In the genomic region with DNA sequence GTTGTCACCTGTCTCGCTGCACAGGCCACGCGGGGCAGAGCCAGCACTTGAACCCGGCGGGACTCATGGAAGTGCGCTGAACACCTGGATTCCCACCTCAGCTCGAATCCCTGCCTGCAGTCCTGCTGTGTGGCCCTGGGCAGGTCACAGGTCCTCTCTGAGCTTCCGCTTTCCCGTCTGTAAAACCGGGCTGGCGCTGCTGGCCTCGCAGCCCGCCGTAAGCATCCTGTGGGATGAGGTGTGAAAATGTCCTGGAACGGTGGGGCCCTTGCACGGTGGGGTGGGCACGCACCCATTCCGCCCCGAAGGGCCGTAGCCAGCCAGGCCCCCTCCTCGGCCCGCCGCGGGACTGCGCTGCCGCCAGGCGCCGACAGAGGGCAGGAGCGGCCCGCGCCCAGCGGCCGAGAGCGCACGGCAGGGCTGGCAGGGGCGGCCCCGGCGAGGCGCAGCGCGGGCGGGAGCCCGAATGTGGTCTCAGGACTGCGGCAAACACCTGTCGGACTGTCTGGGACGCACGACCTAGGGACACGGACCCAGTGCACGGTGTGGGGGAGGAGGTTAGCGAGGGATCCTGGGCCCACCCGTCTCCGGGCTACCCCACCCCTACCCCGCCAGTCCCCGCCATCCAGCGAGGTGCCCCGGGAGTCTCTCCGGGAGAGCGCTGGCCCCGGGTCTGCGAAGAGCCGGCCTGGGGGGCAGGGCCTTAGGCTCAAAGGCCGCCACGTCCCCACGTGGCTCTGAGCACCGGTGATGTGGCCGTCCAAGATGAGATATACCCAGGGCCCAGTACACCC, we compare ENCODE assay signal across 8 cellular contexts. TPM values are rescaled to one million over a fixed set of nuclear protein-coding genes. Genes with fewer than 3 reads are reported as not detected.
DNase-seq lines count a peak whose midpoint lies in the region; ATAC-seq and TF ChIP-seq lines count a peak whose summit lies in the region.

No MANE protein-coding gene starts in this region.

- ATAC-seq in GM21515 (IDR thresholded peaks at IDR 0.05; ENCODE audit: unreplicated experiment): peak; percentile 63
- ATAC-seq in lung (ENCODE audit: insufficient read depth, low FRiP score): peak; percentile 81
- no peak for ATAC-seq in GM18858 (IDR thresholded peaks at IDR 0.05; ENCODE audit: unreplicated experiment)

- H3K27ac Mint-ChIP-seq in CD4-positive, alpha-beta memory T cell: no peak overlapping the region

- H3K27me3 Mint-ChIP-seq in CD4-positive, alpha-beta memory T cell: peaks cover 13 to 17% of the 10 kb centered on the region in 2 donors

- POLR2A ChIA-PET in CD4-positive, alpha-beta memory T cell (lab: Charles Lee; ENCODE audit: partially characterized antibody): no interaction called here

- no peak overlapping the region for H3K4me3 Mint-ChIP-seq in CD4-positive, alpha-beta memory T cell

- H3K36me3 ChIP-seq in CD4-positive, alpha-beta memory T cell (ENCODE audit: insufficient read depth, low read length): no peaks in the 10 kb centered on the region
- H3K36me3 ChIP-seq in colonic mucosa: no peaks in the 10 kb centered on the region
- H3K36me3 ChIP-seq in lung (ENCODE audit: control insufficient read depth in 2 of 2, insufficient read depth in 2 of 2, low read length in 2 of 2): no peaks in the 10 kb centered on the region

- peak overlapping the region in 1 of 2 donors; percentile 12 for H3K9ac ChIP-seq in colonic mucosa (ENCODE audit: low read depth in 2 of 2, low read length in 2 of 2)

- H3K9me3 Mint-ChIP-seq in CD4-positive, alpha-beta memory T cell: peaks cover 0 to 2% (median 0%) of the 10 kb centered on the region in 8 donors

- H3K4me1 ChIP-seq in CD4-positive, alpha-beta memory T cell (ENCODE audit: insufficient read depth, low read length): peaks cover 3% of the 10 kb centered on the region
- H3K4me1 ChIP-seq in colonic mucosa: peaks cover 3% of the 10 kb centered on the region
- no peaks in the 10 kb centered on the region for H3K4me1 ChIP-seq in lung (ENCODE audit: control insufficient read depth in 2 of 2, insufficient read depth in 2 of 2, low read length in 2 of 2)

- H3K27me3 ChIP-seq in CD4-positive, alpha-beta memory T cell (ENCODE audit: insufficient read depth, low read length): no peaks in the 10 kb centered on the region
- H3K27me3 ChIP-seq in colonic mucosa (no peaks in the 10 kb centered on the region), lung (ENCODE audit: control insufficient read depth, insufficient read depth) (no peaks in the 10 kb centered on the region)

- CTCF ChIA-PET in CD4-positive, alpha-beta memory T cell (lab: Charles Lee; ENCODE audit: partially characterized antibody): interaction anchor here (0.6 to 5.1 kb wide), 23 partner anchors 10 to 1449 kb away, joined by 3 to 64 read pairs (median 4); no protein-coding TSS in a partner anchor

- TF ChIP-seq CTCF in colonic mucosa (IDR thresholded peaks at IDR 0.05): peak; percentile 70
- peak; percentile 72 for TF ChIP-seq CTCF in lung (IDR thresholded peaks at IDR 0.05; ENCODE audit: control extremely low read depth, extremely low read depth)

- no peaks in the 10 kb centered on the region for H3K9me3 ChIP-seq in CD4-positive, alpha-beta memory T cell (ENCODE audit: control insufficient read depth in 1 of 2, low read length in 2 of 2)
- H3K9me3 ChIP-seq in colonic mucosa (no peaks in the 10 kb centered on the region), lung (ENCODE audit: control insufficient read depth in 2 of 2, insufficient read depth in 1 of 2, low read length in 1 of 2) (no peaks in the 10 kb centered on the region)

- peak in 4 of 5 donors; percentile 49 to 66 (median 52) for DNase-seq in CD4-positive, alpha-beta memory T cell
- peak; percentile 23 to 47 for DNase-seq in Kasumi-1 (lab: John Stamatoyannopoulos, UW)
- peak; percentile 81 for DNase-seq in activated CD4-positive, CD25-positive, alpha-beta regulatory T cell treated with anti-CD3 and anti-CD28 coated beads, Interleukin-2, amount 50 U/mL, for 72 hours
- peak; percentile 32 for DNase-seq in colonic mucosa
- DNase-seq in lung (ENCODE audit: low spot score): no peak
- peak; percentile 30 to 55 for DNase-seq in stimulated activated CD8-positive, alpha-beta memory T cell treated with anti-CD3 and anti-CD28 coated beads, Interleukin-2, amount 100 ng/mL, for 48 hours (ENCODE audit: low read depth in 2 of 2)

- no peaks in the 10 kb centered on the region for H3K36me3 Mint-ChIP-seq in CD4-positive, alpha-beta memory T cell

- 8 to 9% methylated on average over 57 to 66 of the region's 66 CpGs for WGBS in lung, 2 donors

- peaks cover 0 to 6% (median 0%) of the 10 kb centered on the region in 4 donors for H3K4me1 Mint-ChIP-seq in CD4-positive, alpha-beta memory T cell

- H3K4me3 ChIP-seq in CD4-positive, alpha-beta memory T cell (ENCODE audit: low read length in 2 of 2): no peak overlapping the region
- H3K4me3 ChIP-seq in colonic mucosa (peak overlapping the region; percentile 12), lung (no peak overlapping the region)

- intact Hi-C loops in CD4-positive, alpha-beta memory T cell (cut with micrococcal nuclease): loop anchor here (1.0 kb wide), 3 partner anchors 71 to 331 kb away; no protein-coding TSS in a partner anchor
- intact Hi-C loops in colonic mucosa (cut with DNase I): loop anchor here (5.0 kb wide), 2 partner anchors 156 to 181 kb away; no protein-coding TSS in a partner anchor

- no peak overlapping the region for H3K27ac ChIP-seq in CD4-positive, alpha-beta memory T cell (ENCODE audit: low read depth, low read length)
- H3K27ac ChIP-seq in colonic mucosa (no peak overlapping the region), lung (ENCODE audit: low read depth in 1 of 2, low read length in 1 of 2) (no peak overlapping the region)

RNA-seq across cellular contexts. Expression of gene DNAJB8, which starts 40.4 kb away (rescaled TPM):
- total RNA-seq in CD4-positive, alpha-beta memory T cell: not detected
- not detected for polyA plus RNA-seq in CD4-positive, alpha-beta memory T cell
- total RNA-seq in colonic mucosa (not detected), lung (not detected)
- polyA plus RNA-seq in lung: not detected
